28 cellular contexts compared by ENCODE assay signal in genomic region chrX:85089321-85089840, GRCh38.
"Had no signal": no experiment of that assay in that cellular context is flagged by ENCODE, and none has a peak within 500 bp of the region (broad histone marks: within the 10 kb centered on the region; RNA-seq: fewer than 3 reads in every experiment).

No MANE protein-coding gene starts in this region.

- H3K36me3 ChIP-seq: neural progenitor cell, neutrophil, ovary, pancreas, prostate gland, right atrium auricular region had no signal

- H3K27ac ChIP-seq: neural progenitor cell, neutrophil, ovary, pancreas, parathyroid adenoma, prostate gland, psoas muscle, right atrium auricular region, right lobe of liver, sigmoid colon, skin epidermis, spleen had no signal

- DNase-seq: naive thymus-derived CD8-positive, alpha-beta T cell; natural killer cell; nephron progenitor cell; nucleus accumbens; occipital lobe; ovary; pancreas; posterior cingulate gyrus; psoas muscle; retina; right cardiac atrium; right lobe of liver; sigmoid colon; small intestine; spleen; stimulated activated CD4-positive, alpha-beta T cell treated with anti-CD3 and anti-CD28 coated beads, Interleukin-12 subunit alpha, Interleukin-12 subunit beta, amount 100 ng/mL, for 4 hours; stimulated activated CD4-positive, alpha-beta T cell treated with anti-CD3 and anti-CD28 coated beads, Interleukin-15, amount 100 ng/mL, for 24 hours; stimulated activated CD4-positive, alpha-beta T cell treated with anti-CD3 and anti-CD28 coated beads, Interleukin-1b, Interleukin-23, amount 100 ng/mL, for 48 hours; stimulated activated CD4-positive, alpha-beta T cell treated with anti-CD3 and anti-CD28 coated beads, Interleukin-2, amount 100 ng/mL, for 24 hours had no signal

- H3K9me3 ChIP-seq: neutrophil, ovary, pancreas, prostate gland, psoas muscle, right atrium auricular region, right lobe of liver, sigmoid colon, spleen had no signal

- H3K27me3 ChIP-seq: neural progenitor cell, neutrophil, ovary, pancreas, right atrium auricular region, sigmoid colon had no signal

- ATAC-seq: naive thymus-derived CD8-positive, alpha-beta T cell; natural killer cell; natural killer cell treated with Interleukin-12 subunit alpha and Interleukin-12 subunit beta and Interleukin-15 and Interleukin-18, amount 100 ng/mL, for 72 hours; pancreas; psoas muscle; right cardiac atrium; right lobe of liver; sciatic nerve had no signal

- H3K4me3 ChIP-seq: neural progenitor cell, ovary, pancreas, prostate gland, psoas muscle, right atrium auricular region, right lobe of liver, sigmoid colon, skin epidermis, smooth muscle cell, spleen had no signal

- H3K4me1 ChIP-seq: neural progenitor cell, pancreas, parathyroid adenoma, prostate gland, psoas muscle, right atrium auricular region, right lobe of liver, sigmoid colon, spleen had no signal
